Comparison of ENCODE assay signal across 1 cellular context in genomic region chr19:13925990-13926389, GRCh38.
TF ChIP-seq lines count a peak whose summit lies in the region.

No MANE protein-coding gene starts in this region.

TF ChIP-seq in HepG2, 621 proteins besides CTCF, POLR2A, EP300 and RAD21:
- TF ChIP-seq ZKSCAN1 (IDR thresholded peaks at IDR 0.05; ENCODE audit: low read length), result peak; percentile 48; the same call in 1 of the 2 replicates
- no peak for TF ChIP-seq JARID2 (CRISPR knock-in tag; IDR thresholded peaks at IDR 0.05; ENCODE audit: insufficient replicate concordance)
TF ChIP-seq in HepG2: peak in this region for 1.
